Comparison of ENCODE assay signal across 25 cellular contexts in genomic region chr9:112703304-112703703, GRCh38.
"Had no signal": no experiment of that assay in that cellular context is flagged by ENCODE, and none has a peak within 500 bp of the region (broad histone marks: within the 10 kb centered on the region; RNA-seq: fewer than 3 reads in every experiment).

No MANE protein-coding gene starts in this region.

- H3K4me2 ChIP-seq: hepatocyte had no signal

- H3K9me3 ChIP-seq: left ventricle myocardium inferior, ovary, prostate gland, sigmoid colon, spleen, suprapubic skin, thoracic aorta, tibial artery, upper lobe of right lung had no signal

- H3K9me3 Mint-ChIP-seq: mesothelial cell of epicardium; naive thymus-derived CD4-positive, alpha-beta T cell; natural killer cell treated with Interleukin-12 subunit alpha and Interleukin-12 subunit beta and Interleukin-15 and Interleukin-18, amount 100 ng/mL, for 72 hours; stimulated activated effector memory CD8-positive, alpha-beta T cell treated with anti-CD3 and anti-CD28 coated beads, Interleukin-12 subunit alpha, Interleukin-12 subunit beta, amount 100 ng/mL, for 72 hours; stimulated activated naive CD8-positive, alpha-beta T cell treated with anti-CD3 and anti-CD28 coated beads, Interleukin-15, Interleukin-2, amounts not matched to agents 100 ng/mL and 50 ng/mL, for 24 hours had no signal

- H3K27me3 ChIP-seq: hepatocyte, ovary, sigmoid colon, spleen, suprapubic skin, tibial artery, upper lobe of right lung had no signal

- H3K4me1 ChIP-seq: left ventricle myocardium inferior, prostate gland, sigmoid colon, tibial artery, upper lobe of right lung had no signal

- FAIRE-seq: small intestine, urothelium cell line had no signal

- H3K27ac ChIP-seq: hepatocyte, left ventricle myocardium inferior, ovary, prostate gland, sigmoid colon, spleen, suprapubic skin, thoracic aorta, tibial artery, upper lobe of right lung had no signal

- H2AFZ ChIP-seq: hepatocyte had no signal

- H3K27ac Mint-ChIP-seq: mesothelial cell of epicardium; natural killer cell treated with Interleukin-12 subunit alpha and Interleukin-12 subunit beta and Interleukin-15 and Interleukin-18, amount 100 ng/mL, for 72 hours; stimulated activated effector memory CD8-positive, alpha-beta T cell treated with anti-CD3 and anti-CD28 coated beads, Interleukin-12 subunit alpha, Interleukin-12 subunit beta, amount 100 ng/mL, for 72 hours; stimulated activated naive CD8-positive, alpha-beta T cell treated with anti-CD3 and anti-CD28 coated beads, Interleukin-15, Interleukin-2, amounts not matched to agents 100 ng/mL and 50 ng/mL, for 24 hours had no signal

- H3K4me3 ChIP-seq: hepatocyte, left ventricle myocardium inferior, lung, ovary, prostate gland, sigmoid colon, spleen, suprapubic skin, thoracic aorta, tibial artery, upper lobe of right lung had no signal

- H3K4me3 Mint-ChIP-seq: mesothelial cell of epicardium; naive thymus-derived CD4-positive, alpha-beta T cell; natural killer cell treated with Interleukin-12 subunit alpha and Interleukin-12 subunit beta and Interleukin-15 and Interleukin-18, amount 100 ng/mL, for 72 hours; stimulated activated effector memory CD8-positive, alpha-beta T cell treated with anti-CD3 and anti-CD28 coated beads, Interleukin-12 subunit alpha, Interleukin-12 subunit beta, amount 100 ng/mL, for 72 hours; stimulated activated naive CD8-positive, alpha-beta T cell treated with anti-CD3 and anti-CD28 coated beads, Interleukin-15, Interleukin-2, amounts not matched to agents 100 ng/mL and 50 ng/mL, for 24 hours had no signal

- H3K27me3 Mint-ChIP-seq: naive thymus-derived CD4-positive, alpha-beta T cell; natural killer cell treated with Interleukin-12 subunit alpha and Interleukin-12 subunit beta and Interleukin-15 and Interleukin-18, amount 100 ng/mL, for 72 hours; stimulated activated naive CD8-positive, alpha-beta T cell treated with anti-CD3 and anti-CD28 coated beads, Interleukin-15, Interleukin-2, amounts not matched to agents 100 ng/mL and 50 ng/mL, for 24 hours had no signal

- ATAC-seq: naive thymus-derived CD4-positive, alpha-beta T cell; natural killer cell treated with Interleukin-12 subunit alpha and Interleukin-12 subunit beta and Interleukin-15 and Interleukin-18, amount 100 ng/mL, for 72 hours; right cardiac atrium; stimulated activated effector memory CD8-positive, alpha-beta T cell treated with anti-CD3 and anti-CD28 coated beads, Interleukin-12 subunit alpha, Interleukin-12 subunit beta, amount 100 ng/mL, for 72 hours; upper lobe of right lung had no signal

- DNase-seq: islet precursor cell; left ventricle myocardium inferior; mesendoderm; naive thymus-derived CD4-positive, alpha-beta T cell; ovary; retina; right cardiac atrium; sigmoid colon; small intestine; spleen; stimulated activated CD4-positive, alpha-beta T cell treated with anti-CD3 and anti-CD28 coated beads, Interleukin-4, amount 100 ng/mL, for 24 hours; stimulated activated naive CD4-positive, alpha-beta T cell; tibial artery; trophoblast cell; upper lobe of right lung had no signal

- H3K36me3 ChIP-seq: ovary, prostate gland, thoracic aorta, tibial artery had no signal
